ENCODE assay signal across 9 cellular contexts in genomic region chr5:178145965-178146820, GRCh38. TPM values are rescaled to one million over a fixed set of nuclear protein-coding genes. Genes with fewer than 3 reads are reported as not detected.
A peak's percentile ranks its signal among the peaks of the same experiment; 100 is the strongest.
DNase-seq lines count a peak whose midpoint lies in the region; ATAC-seq, FAIRE-seq and TF ChIP-seq lines count a peak whose summit lies in the region.
"Had no signal": no experiment of that assay in that cellular context is flagged by ENCODE, and none has a peak within 500 bp of the region (broad histone marks: within the 10 kb centered on the region; RNA-seq: fewer than 3 reads in every experiment).

No MANE protein-coding gene starts in this region.

- H3K9me2 ChIP-seq in MM.1S (replicated peaks; ENCODE audit: insufficient read depth, low read length): no peaks in the 10 kb centered on the region

- H3K9me3 ChIP-seq in MM.1S (replicated peaks; ENCODE audit: insufficient read depth, low read length) (no peaks in the 10 kb centered on the region), kidney (ENCODE audit: control insufficient read depth in 1 of 2, low read length in 2 of 2) (no peaks in the 10 kb centered on the region)

- peak overlapping the region in 2 of 7 donors; percentile 21 to 30 for H3K27ac Mint-ChIP-seq in CD14-positive monocyte
- no peak overlapping the region for H3K27ac Mint-ChIP-seq in T-helper 2 cell treated with Interferon-gamma antibody and Interleukin-4, amounts not matched to agents 5 μg/mL and 100 μg/mL, for 36 hours

- H3K36me3 ChIP-seq in MM.1S (replicated peaks; ENCODE audit: insufficient read depth, low read length): peaks cover 10% of the 10 kb centered on the region; the same call in 1 of the 2 replicates
- peaks cover 38 to 65% of the 10 kb centered on the region in 2 donors for H3K36me3 ChIP-seq in kidney (ENCODE audit: control insufficient read depth in 1 of 2, insufficient read depth in 2 of 2, low read length in 2 of 2)

- in situ Hi-C loops in astrocyte of the cerebellum (cut with HindIII; ENCODE audit: low sequenced_read_pairs): no loop called here

- peaks cover 0 to 1% (median 0%) of the 10 kb centered on the region in 7 donors for H3K9me3 Mint-ChIP-seq in CD14-positive monocyte
- H3K9me3 Mint-ChIP-seq in T-helper 2 cell treated with Interferon-gamma antibody and Interleukin-4, amounts not matched to agents 5 μg/mL and 100 μg/mL, for 36 hours: no peaks in the 10 kb centered on the region

- H3K4me1 ChIP-seq in MM.1S (ENCODE audit: low read length) (no peaks in the 10 kb centered on the region), kidney (ENCODE audit: control insufficient read depth in 1 of 2, insufficient read depth in 1 of 2, low read depth in 1 of 2, low read length in 2 of 2) (no peaks in the 10 kb centered on the region)

- no peak for FAIRE-seq in kidney (lab: Jason Lieb, UNC)

- no peaks in the 10 kb centered on the region for H3K4me1 Mint-ChIP-seq in CD14-positive monocyte
- H3K4me1 Mint-ChIP-seq in T-helper 2 cell treated with Interferon-gamma antibody and Interleukin-4, amounts not matched to agents 5 μg/mL and 100 μg/mL, for 36 hours (ENCODE audit: low read depth): peaks cover 9% of the 10 kb centered on the region

- no peak overlapping the region for H3K4me3 ChIP-seq in MM.1S (ENCODE audit: low read length)
- no peak overlapping the region for H3K4me3 ChIP-seq in astrocyte of the cerebellum (ENCODE audit: low read depth, low read length)
- no peak overlapping the region for H3K4me3 ChIP-seq in kidney (ENCODE audit: low read length in 2 of 2)

- H3K27me3 ChIP-seq in MM.1S (replicated peaks; ENCODE audit: insufficient read depth, low read length): no peaks in the 10 kb centered on the region

- TF ChIP-seq CTCF in CD14-positive monocyte (IDR thresholded peaks at IDR 0.05): peak; percentile 75
- TF ChIP-seq CTCF in MM.1S (IDR thresholded peaks at IDR 0.05; ENCODE audit: low read length): peak; percentile 83
- peak; percentile 75 for TF ChIP-seq CTCF in astrocyte of the cerebellum (IDR thresholded peaks at IDR 0.05; ENCODE audit: low read depth, low read length, missing control alignments)
- TF ChIP-seq CTCF in kidney (IDR thresholded peaks at IDR 0.05; ENCODE audit: borderline replicate concordance, extremely low read depth, insufficient read depth): peak; percentile 58

- no peak overlapping the region for H3K9ac ChIP-seq in MM.1S (ENCODE audit: low read length)
- H3K9ac ChIP-seq in kidney (ENCODE audit: low read length in 2 of 2): no peak overlapping the region

- H3K4me2 ChIP-seq in MM.1S (ENCODE audit: low read depth, low read length): no peak overlapping the region

- no peak overlapping the region for H2AFZ ChIP-seq in MM.1S (ENCODE audit: low read length)

- peaks cover 11% of the 10 kb centered on the region for H3F3A ChIP-seq in MM.1S (ENCODE audit: insufficient read depth, low read length)

- H3K27ac ChIP-seq in MM.1S (ENCODE audit: low read length) (no peak overlapping the region), kidney (ENCODE audit: low read depth in 2 of 2, low read length in 2 of 2) (no peak overlapping the region)

- no peaks in the 10 kb centered on the region for H3K27me3 Mint-ChIP-seq in CD14-positive monocyte (ENCODE audit: low read depth in 3 of 3)
- no peaks in the 10 kb centered on the region for H3K27me3 Mint-ChIP-seq in T-helper 2 cell treated with Interferon-gamma antibody and Interleukin-4, amounts not matched to agents 5 μg/mL and 100 μg/mL, for 36 hours (ENCODE audit: low read depth)

- H4K20me1 ChIP-seq in MM.1S (ENCODE audit: insufficient read depth, low read length): peaks cover 5% of the 10 kb centered on the region; the same call in 1 of the 2 replicates

- peaks cover 89 to 97% of the 10 kb centered on the region in 2 donors for H3K36me3 Mint-ChIP-seq in CD14-positive monocyte
- peaks cover 60% of the 10 kb centered on the region for H3K36me3 Mint-ChIP-seq in T-helper 2 cell treated with Interferon-gamma antibody and Interleukin-4, amounts not matched to agents 5 μg/mL and 100 μg/mL, for 36 hours (ENCODE audit: low read depth)

- DNase-seq in CD14-positive monocyte (ENCODE audit: low spot score): no peak
- peak; percentile 75 for DNase-seq in MM.1S
- peak; percentile 51 for DNase-seq in T-helper 2 cell treated with Interferon-gamma antibody and Interleukin-4, amounts not matched to agents 5 μg/mL and 100 μg/mL, for 36 hours (ENCODE audit: low spot score)
- DNase-seq in astrocyte of the cerebellum (ENCODE audit: low read depth): no peak
- peak; percentile 87 for DNase-seq in kidney
- DNase-seq in stimulated activated CD4-positive, alpha-beta T cell treated with anti-CD3 and anti-CD28 coated beads, TNF-alpha, amount 100 ng/mL, for 24 hours (ENCODE audit: low read depth in 3 of 3): peak; percentile 40 to 60 (median 43)
- no peak for DNase-seq in dedifferentiated amniotic fluid mesenchymal stem cell (ENCODE audit: extremely low spot score)

- ATAC-seq in GM21390 (IDR thresholded peaks at IDR 0.05; ENCODE audit: unreplicated experiment): peak; percentile 74

- no peak overlapping the region for H3K4me3 Mint-ChIP-seq in CD14-positive monocyte
- H3K4me3 Mint-ChIP-seq in T-helper 2 cell treated with Interferon-gamma antibody and Interleukin-4, amounts not matched to agents 5 μg/mL and 100 μg/mL, for 36 hours: no peak overlapping the region

- H3K79me2 ChIP-seq in MM.1S (ENCODE audit: low read length): peaks cover 18% of the 10 kb centered on the region

- intact Hi-C loops in CD14-positive monocyte (cut with micrococcal nuclease) (loop anchor here in 1 of 2 donors (5.0 kb wide), 1 partner anchor 69 kb away; no protein-coding TSS in a partner anchor), kidney (cut with DNase I) (loop anchor here (5.0 kb wide), 1 partner anchor 69 kb away; no protein-coding TSS in a partner anchor)

RNA-seq across cellular contexts. Expression of gene NHP2, which starts 7.5 kb away (rescaled TPM):
- polyA plus RNA-seq in CD14-positive monocyte (100 to 1,000 TPM; 108 to 139 TPM), kidney (ENCODE audit: insufficient read depth, low read depth, low replicate concordance) (129 TPM)
- total RNA-seq in kidney: 98.6 TPM

RNA-seq across cellular contexts. Expression of gene RMND5B, which starts 15.4 kb away (rescaled TPM):
- polyA plus RNA-seq in CD14-positive monocyte (10 to 100 TPM; 20.9 to 23.9 TPM), kidney (ENCODE audit: insufficient read depth, low read depth, low replicate concordance) (36.6 TPM)
- 45.3 TPM for total RNA-seq in kidney

RNA-seq across cellular contexts. Expression of gene N4BP3, which starts 32.9 kb away (rescaled TPM):
- polyA plus RNA-seq in CD14-positive monocyte: not detected
- 5.6 TPM for total RNA-seq in kidney
- polyA plus RNA-seq in kidney (ENCODE audit: insufficient read depth, low read depth, low replicate concordance): 2.4 TPM

RNA-seq across cellular contexts. Expression of gene GMCL2, which starts 41.0 kb away (rescaled TPM):
- polyA plus RNA-seq in CD14-positive monocyte (not detected), kidney (ENCODE audit: insufficient read depth, low read depth, low replicate concordance) (not detected)
- total RNA-seq in kidney: not detected
- total RNA-seq: temporal lobe had no signal

RNA-seq across cellular contexts. Expression of gene HNRNPAB, which starts 58.1 kb away (rescaled TPM):
- polyA plus RNA-seq in CD14-positive monocyte (10 to 100 TPM; 54.2 to 59.4 TPM), kidney (ENCODE audit: insufficient read depth, low read depth, low replicate concordance) (81.8 TPM)
- 130 TPM for total RNA-seq in kidney

Comparison
In these comparisons a context has a peak if more than half of its experiments do, and no peak if none do; other contexts are left out.
1. DNase-seq: peak in MM.1S (single experiment), T-helper 2 cell treated with Interferon-gamma antibody and Interleukin-4, amounts not matched to agents 5 μg/mL and 100 μg/mL, for 36 hours (single experiment), kidney (single experiment) and stimulated activated CD4-positive, alpha-beta T cell treated with anti-CD3 and anti-CD28 coated beads, TNF-alpha, amount 100 ng/mL, for 24 hours (3 of 3); none in CD14-positive monocyte (single experiment), astrocyte of the cerebellum (single experiment) and dedifferentiated amniotic fluid mesenchymal stem cell (single experiment).
2. Peak in every context shown above with its lines, with median percentiles within 50 percentile points of each other: CTCF ChIP-seq.